In the genomic region with DNA sequence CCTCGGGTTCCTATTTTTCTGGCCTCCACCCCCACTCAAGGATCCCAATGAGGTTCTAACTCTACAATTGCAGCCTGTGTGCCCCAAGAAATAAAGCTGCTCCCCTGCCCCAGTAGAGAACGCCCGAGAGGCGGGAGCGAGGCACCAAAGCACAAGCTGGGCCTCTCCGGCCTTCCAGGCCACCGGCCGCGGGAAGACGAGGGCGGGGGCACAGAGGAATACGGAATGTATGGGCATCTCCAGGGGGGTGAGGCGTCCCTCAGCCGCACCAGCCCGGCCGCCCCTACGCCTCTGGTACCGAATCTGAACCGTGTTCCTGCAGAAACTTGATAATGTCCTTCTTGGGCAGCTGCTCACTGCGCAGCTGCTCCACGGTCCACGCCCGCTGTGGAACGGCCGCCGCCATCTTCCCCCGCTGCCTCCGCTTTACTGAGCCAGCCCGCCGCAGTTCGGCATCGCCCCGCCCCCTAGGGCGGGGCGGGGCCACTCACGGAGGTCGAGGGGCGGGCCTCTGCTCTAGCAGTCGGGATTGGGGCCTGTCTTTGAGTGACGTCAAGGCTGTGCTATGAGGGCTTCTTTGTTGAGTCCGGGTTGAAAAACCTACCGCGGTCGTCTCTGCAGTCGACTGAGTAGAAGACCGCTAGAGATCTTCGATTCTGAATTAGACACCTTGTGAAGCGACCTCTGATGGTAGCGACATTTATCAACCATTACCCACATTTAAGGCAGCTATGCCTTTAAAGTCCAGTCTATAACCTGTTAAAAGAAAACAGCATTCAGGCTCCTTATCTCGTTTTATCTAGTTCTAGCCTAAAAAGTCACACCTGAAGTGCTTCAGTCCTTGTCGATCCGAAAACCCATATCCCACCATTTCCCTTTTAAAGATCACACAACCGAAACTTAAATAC, we compare ENCODE assay signal across 1 cellular context.
TF ChIP-seq lines count a peak whose summit lies in the region.

A gene (minus strand): TSS at position 431 of the 908 bp plus-strand sequence. CDS start 25 bp downstream, at position 406.

TF ChIP-seq in HepG2, 621 proteins besides CTCF, POLR2A, EP300 and RAD21 (continued from another document and continues in another):
- TF ChIP-seq EZH2 (conservative IDR thresholded peaks at IDR 0.05; ENCODE audit: low read depth, low read length) (no peak), PHB2 (IDR thresholded peaks at IDR 0.05; ENCODE audit: partially characterized antibody) (no peak), SATB2 (CRISPR knock-in tag; IDR thresholded peaks at IDR 0.05) (no peak), PRMT3 (CRISPR knock-in tag; IDR thresholded peaks at IDR 0.05; ENCODE audit: borderline replicate concordance, low read depth) (no peak), PITX1 (CRISPR knock-in tag; IDR thresholded peaks at IDR 0.05) (peak; percentile 30; the same call in 1 of the 2 replicates), HOXA3 (CRISPR knock-in tag; IDR thresholded peaks at IDR 0.05) (peak; percentile 78), ZBTB20 (CRISPR knock-in tag; IDR thresholded peaks at IDR 0.05; ENCODE audit: borderline replicate concordance, low read depth) (peak; percentile 35; the same call in 1 of the 2 replicates), ZSCAN25 (CRISPR knock-in tag; IDR thresholded peaks at IDR 0.05) (no peak), ZMYM3 (CRISPR knock-in tag; IDR thresholded peaks at IDR 0.05) (peak; percentile 37; the same call in 1 of the 2 replicates), ZBTB8A (CRISPR knock-in tag; IDR thresholded peaks at IDR 0.05; ENCODE audit: borderline replicate concordance, low read depth) (no peak), BRD4 (CRISPR knock-in tag; IDR thresholded peaks at IDR 0.05) (peak; percentile 52), KDM6A (CRISPR knock-in tag; IDR thresholded peaks at IDR 0.05; ENCODE audit: low read depth) (no peak), POLR2AphosphoS5 (IDR thresholded peaks at IDR 0.05; ENCODE audit: low read depth, low read length) (peak; percentile 91), CC2D1A (CRISPR knock-in tag; IDR thresholded peaks at IDR 0.05) (no peak), ZMYM4 (CRISPR knock-in tag; IDR thresholded peaks at IDR 0.05) (peak; percentile 80), ZNF441 (CRISPR knock-in tag; IDR thresholded peaks at IDR 0.05; ENCODE audit: borderline replicate concordance) (peak; percentile 60; the same call in 1 of the 2 replicates), ZNF781 (CRISPR knock-in tag; IDR thresholded peaks at IDR 0.05; ENCODE audit: borderline replicate concordance, not compliant biosample characterization) (peak; percentile 85), PAF1 (CRISPR knock-in tag; IDR thresholded peaks at IDR 0.05) (no peak), ZNF329 (CRISPR knock-in tag; IDR thresholded peaks at IDR 0.05; ENCODE audit: low read depth) (no peak), STAT5B (CRISPR knock-in tag; IDR thresholded peaks at IDR 0.05) (no peak), SRSF9 (IDR thresholded peaks at IDR 0.05; ENCODE audit: borderline replicate concordance, insufficient read depth, low read depth, low read length, poor library complexity, severe bottlenecking) (no peak), ELF1 (CRISPR knock-in tag; IDR thresholded peaks at IDR 0.05) (peak; percentile 15; the same call in 1 of the 2 replicates), FOXJ3 (CRISPR knock-in tag; IDR thresholded peaks at IDR 0.05; ENCODE audit: borderline replicate concordance) (peak; percentile 47; the same call in 1 of the 2 replicates), ZNF317 (CRISPR knock-in tag; IDR thresholded peaks at IDR 0.05) (0 out of 2 replicates have a peak, but pooled peaks have one; percentile 16), BORCS8-MEF2B (CRISPR knock-in tag; IDR thresholded peaks at IDR 0.05) (peak; percentile 78), ZSCAN12 (CRISPR knock-in tag; IDR thresholded peaks at IDR 0.05) (0 out of 2 replicates have a peak, but pooled peaks have one; percentile 66), MED8 (CRISPR knock-in tag; IDR thresholded peaks at IDR 0.05; ENCODE audit: insufficient replicate concordance) (no peak), SMAD3 (CRISPR knock-in tag; IDR thresholded peaks at IDR 0.05) (no peak), NR2C2 (CRISPR knock-in tag; IDR thresholded peaks at IDR 0.05; ENCODE audit: borderline replicate concordance) (peak; percentile 81), GATAD1 (CRISPR knock-in tag; IDR thresholded peaks at IDR 0.05) (peak; percentile 72; the same call in 1 of the 2 replicates), ZNF619 (CRISPR knock-in tag; IDR thresholded peaks at IDR 0.05) (no peak; the same call in 1 of the 2 replicates), ZSCAN30 (CRISPR knock-in tag; IDR thresholded peaks at IDR 0.05) (no peak)
- TF ChIP-seq, protein P1, sequence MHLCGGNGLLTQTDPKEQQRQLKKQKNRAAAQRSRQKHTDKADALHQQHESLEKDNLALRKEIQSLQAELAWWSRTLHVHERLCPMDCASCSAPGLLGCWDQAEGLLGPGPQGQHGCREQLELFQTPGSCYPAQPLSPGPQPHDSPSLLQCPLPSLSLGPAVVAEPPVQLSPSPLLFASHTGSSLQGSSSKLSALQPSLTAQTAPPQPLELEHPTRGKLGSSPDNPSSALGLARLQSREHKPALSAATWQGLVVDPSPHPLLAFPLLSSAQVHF (CRISPR knock-in tag; IDR thresholded peaks at IDR 0.05), result no peak
- TF ChIP-seq, protein P2, sequence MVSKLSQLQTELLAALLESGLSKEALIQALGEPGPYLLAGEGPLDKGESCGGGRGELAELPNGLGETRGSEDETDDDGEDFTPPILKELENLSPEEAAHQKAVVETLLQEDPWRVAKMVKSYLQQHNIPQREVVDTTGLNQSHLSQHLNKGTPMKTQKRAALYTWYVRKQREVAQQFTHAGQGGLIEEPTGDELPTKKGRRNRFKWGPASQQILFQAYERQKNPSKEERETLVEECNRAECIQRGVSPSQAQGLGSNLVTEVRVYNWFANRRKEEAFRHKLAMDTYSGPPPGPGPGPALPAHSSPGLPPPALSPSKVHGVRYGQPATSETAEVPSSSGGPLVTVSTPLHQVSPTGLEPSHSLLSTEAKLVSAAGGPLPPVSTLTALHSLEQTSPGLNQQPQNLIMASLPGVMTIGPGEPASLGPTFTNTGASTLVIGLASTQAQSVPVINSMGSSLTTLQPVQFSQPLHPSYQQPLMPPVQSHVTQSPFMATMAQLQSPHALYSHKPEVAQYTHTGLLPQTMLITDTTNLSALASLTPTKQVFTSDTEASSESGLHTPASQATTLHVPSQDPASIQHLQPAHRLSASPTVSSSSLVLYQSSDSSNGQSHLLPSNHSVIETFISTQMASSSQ (IDR thresholded peaks at IDR 0.05; ENCODE audit: low read depth), result 0 out of 2 replicates have a peak, but pooled peaks have one; percentile 13
- TF ChIP-seq, protein P2 (CRISPR knock-in tag; IDR thresholded peaks at IDR 0.05; ENCODE audit: borderline replicate concordance), result peak; percentile 61; the same call in 1 of the 2 replicates
- TF ChIP-seq, protein P3, sequence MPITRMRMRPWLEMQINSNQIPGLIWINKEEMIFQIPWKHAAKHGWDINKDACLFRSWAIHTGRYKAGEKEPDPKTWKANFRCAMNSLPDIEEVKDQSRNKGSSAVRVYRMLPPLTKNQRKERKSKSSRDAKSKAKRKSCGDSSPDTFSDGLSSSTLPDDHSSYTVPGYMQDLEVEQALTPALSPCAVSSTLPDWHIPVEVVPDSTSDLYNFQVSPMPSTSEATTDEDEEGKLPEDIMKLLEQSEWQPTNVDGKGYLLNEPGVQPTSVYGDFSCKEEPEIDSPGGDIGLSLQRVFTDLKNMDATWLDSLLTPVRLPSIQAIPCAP (CRISPR knock-in tag; IDR thresholded peaks at IDR 0.05; ENCODE audit: low read depth), result no peak
- TF ChIP-seq, protein P4, sequence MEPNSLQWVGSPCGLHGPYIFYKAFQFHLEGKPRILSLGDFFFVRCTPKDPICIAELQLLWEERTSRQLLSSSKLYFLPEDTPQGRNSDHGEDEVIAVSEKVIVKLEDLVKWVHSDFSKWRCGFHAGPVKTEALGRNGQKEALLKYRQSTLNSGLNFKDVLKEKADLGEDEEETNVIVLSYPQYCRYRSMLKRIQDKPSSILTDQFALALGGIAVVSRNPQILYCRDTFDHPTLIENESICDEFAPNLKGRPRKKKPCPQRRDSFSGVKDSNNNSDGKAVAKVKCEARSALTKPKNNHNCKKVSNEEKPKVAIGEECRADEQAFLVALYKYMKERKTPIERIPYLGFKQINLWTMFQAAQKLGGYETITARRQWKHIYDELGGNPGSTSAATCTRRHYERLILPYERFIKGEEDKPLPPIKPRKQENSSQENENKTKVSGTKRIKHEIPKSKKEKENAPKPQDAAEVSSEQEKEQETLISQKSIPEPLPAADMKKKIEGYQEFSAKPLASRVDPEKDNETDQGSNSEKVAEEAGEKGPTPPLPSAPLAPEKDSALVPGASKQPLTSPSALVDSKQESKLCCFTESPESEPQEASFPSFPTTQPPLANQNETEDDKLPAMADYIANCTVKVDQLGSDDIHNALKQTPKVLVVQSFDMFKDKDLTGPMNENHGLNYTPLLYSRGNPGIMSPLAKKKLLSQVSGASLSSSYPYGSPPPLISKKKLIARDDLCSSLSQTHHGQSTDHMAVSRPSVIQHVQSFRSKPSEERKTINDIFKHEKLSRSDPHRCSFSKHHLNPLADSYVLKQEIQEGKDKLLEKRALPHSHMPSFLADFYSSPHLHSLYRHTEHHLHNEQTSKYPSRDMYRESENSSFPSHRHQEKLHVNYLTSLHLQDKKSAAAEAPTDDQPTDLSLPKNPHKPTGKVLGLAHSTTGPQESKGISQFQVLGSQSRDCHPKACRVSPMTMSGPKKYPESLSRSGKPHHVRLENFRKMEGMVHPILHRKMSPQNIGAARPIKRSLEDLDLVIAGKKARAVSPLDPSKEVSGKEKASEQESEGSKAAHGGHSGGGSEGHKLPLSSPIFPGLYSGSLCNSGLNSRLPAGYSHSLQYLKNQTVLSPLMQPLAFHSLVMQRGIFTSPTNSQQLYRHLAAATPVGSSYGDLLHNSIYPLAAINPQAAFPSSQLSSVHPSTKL (CRISPR knock-in tag; IDR thresholded peaks at IDR 0.05), result peak; percentile 55; the same call in 1 of the 2 replicates
- TF ChIP-seq, protein P5, sequence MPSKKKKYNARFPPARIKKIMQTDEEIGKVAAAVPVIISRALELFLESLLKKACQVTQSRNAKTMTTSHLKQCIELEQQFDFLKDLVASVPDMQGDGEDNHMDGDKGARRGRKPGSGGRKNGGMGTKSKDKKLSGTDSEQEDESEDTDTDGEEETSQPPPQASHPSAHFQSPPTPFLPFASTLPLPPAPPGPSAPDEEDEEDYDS (CRISPR knock-in tag; IDR thresholded peaks at IDR 0.05), result peak; percentile 82
- TF ChIP-seq, protein P6, sequence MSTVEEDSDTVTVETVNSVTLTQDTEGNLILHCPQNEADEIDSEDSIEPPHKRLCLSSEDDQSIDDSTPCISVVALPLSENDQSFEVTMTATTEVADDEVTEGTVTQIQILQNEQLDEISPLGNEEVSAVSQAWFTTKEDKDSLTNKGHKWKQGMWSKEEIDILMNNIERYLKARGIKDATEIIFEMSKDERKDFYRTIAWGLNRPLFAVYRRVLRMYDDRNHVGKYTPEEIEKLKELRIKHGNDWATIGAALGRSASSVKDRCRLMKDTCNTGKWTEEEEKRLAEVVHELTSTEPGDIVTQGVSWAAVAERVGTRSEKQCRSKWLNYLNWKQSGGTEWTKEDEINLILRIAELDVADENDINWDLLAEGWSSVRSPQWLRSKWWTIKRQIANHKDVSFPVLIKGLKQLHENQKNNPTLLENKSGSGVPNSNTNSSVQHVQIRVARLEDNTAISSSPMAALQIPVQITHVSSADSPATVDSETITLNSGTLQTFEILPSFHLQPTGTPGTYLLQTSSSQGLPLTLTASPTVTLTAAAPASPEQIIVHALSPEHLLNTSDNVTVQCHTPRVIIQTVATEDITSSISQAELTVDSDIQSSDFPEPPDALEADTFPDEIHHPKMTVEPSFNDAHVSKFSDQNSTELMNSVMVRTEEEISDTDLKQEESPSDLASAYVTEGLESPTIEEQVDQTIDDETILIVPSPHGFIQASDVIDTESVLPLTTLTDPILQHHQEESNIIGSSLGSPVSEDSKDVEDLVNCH (CRISPR knock-in tag; IDR thresholded peaks at IDR 0.05), result no peak
- TF ChIP-seq, protein P7, sequence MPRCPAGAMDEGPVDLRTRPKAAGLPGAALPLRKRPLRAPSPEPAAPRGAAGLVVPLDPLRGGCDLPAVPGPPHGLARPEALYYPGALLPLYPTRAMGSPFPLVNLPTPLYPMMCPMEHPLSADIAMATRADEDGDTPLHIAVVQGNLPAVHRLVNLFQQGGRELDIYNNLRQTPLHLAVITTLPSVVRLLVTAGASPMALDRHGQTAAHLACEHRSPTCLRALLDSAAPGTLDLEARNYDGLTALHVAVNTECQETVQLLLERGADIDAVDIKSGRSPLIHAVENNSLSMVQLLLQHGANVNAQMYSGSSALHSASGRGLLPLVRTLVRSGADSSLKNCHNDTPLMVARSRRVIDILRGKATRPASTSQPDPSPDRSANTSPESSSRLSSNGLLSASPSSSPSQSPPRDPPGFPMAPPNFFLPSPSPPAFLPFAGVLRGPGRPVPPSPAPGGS (CRISPR knock-in tag; IDR thresholded peaks at IDR 0.05), result peak; percentile 47; the same call in 1 of the 2 replicates
- TF ChIP-seq, protein P8, sequence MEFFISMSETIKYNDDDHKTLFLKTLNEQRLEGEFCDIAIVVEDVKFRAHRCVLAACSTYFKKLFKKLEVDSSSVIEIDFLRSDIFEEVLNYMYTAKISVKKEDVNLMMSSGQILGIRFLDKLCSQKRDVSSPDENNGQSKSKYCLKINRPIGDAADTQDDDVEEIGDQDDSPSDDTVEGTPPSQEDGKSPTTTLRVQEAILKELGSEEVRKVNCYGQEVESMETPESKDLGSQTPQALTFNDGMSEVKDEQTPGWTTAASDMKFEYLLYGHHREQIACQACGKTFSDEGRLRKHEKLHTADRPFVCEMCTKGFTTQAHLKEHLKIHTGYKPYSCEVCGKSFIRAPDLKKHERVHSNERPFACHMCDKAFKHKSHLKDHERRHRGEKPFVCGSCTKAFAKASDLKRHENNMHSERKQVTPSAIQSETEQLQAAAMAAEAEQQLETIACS (CRISPR knock-in tag; IDR thresholded peaks at IDR 0.05), result no peak
- TF ChIP-seq, protein P9, sequence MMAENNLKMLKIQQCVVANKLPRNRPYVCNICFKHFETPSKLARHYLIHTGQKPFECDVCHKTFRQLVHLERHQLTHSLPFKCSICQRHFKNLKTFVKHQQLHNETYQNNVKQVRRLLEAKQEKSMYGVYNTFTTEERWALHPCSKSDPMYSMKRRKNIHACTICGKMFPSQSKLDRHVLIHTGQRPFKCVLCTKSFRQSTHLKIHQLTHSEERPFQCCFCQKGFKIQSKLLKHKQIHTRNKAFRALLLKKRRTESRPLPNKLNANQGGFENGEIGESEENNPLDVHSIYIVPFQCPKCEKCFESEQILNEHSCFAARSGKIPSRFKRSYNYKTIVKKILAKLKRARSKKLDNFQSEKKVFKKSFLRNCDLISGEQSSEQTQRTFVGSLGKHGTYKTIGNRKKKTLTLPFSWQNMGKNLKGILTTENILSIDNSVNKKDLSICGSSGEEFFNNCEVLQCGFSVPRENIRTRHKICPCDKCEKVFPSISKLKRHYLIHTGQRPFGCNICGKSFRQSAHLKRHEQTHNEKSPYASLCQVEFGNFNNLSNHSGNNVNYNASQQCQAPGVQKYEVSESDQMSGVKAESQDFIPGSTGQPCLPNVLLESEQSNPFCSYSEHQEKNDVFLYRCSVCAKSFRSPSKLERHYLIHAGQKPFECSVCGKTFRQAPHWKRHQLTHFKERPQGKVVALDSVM (CRISPR knock-in tag; IDR thresholded peaks at IDR 0.05), result peak; percentile 72
